In genomic region chr17:10614536-10615155, GRCh38 we compare ENCODE assay signal across 8 cellular contexts. TPM values are rescaled to one million over a fixed set of nuclear protein-coding genes. Genes with fewer than 3 reads are reported as not detected.
A peak's percentile ranks its signal among the peaks of the same experiment; 100 is the strongest.
DNase-seq lines count a peak whose midpoint lies in the region; ATAC-seq, FAIRE-seq and TF ChIP-seq lines count a peak whose summit lies in the region.

No MANE protein-coding gene starts in this region.

- ATAC-seq in left lobe of liver (peak; percentile 55), GM19035 (IDR thresholded peaks at IDR 0.05; ENCODE audit: unreplicated experiment) (no peak), T-helper 17 cell (no peak)

- H3K27ac Mint-ChIP-seq in type B pancreatic cell (no peak overlapping the region), T-helper 17 cell (no peak overlapping the region)

- no peaks in the 10 kb centered on the region for H3K36me3 Mint-ChIP-seq in type B pancreatic cell
- H3K36me3 Mint-ChIP-seq in T-helper 17 cell (ENCODE audit: low read depth): no peaks in the 10 kb centered on the region

- no peaks in the 10 kb centered on the region for H3K36me3 ChIP-seq in bronchial epithelial cell (ENCODE audit: control insufficient read depth, insufficient read depth, low read length)

- peaks cover 12% of the 10 kb centered on the region for H3K4me1 Mint-ChIP-seq in type B pancreatic cell (ENCODE audit: unreplicated experiment)
- no peaks in the 10 kb centered on the region for H3K4me1 Mint-ChIP-seq in T-helper 17 cell

- DNase-seq in COLO829 (ENCODE audit: low spot score): peak; percentile 68
- DNase-seq in GM19238 (ENCODE audit: insufficient read length, low spot score): peak; percentile 17
- peak; percentile 34 for DNase-seq in NCI-H82 treated with DMSO at 0.1 percent for 48 hours (lab: John Stamatoyannopoulos, UW; ENCODE audit: unreplicated experiment)
- DNase-seq in bronchial epithelial cell (ENCODE audit: low read depth): peak; percentile 34
- DNase-seq in left lobe of liver (ENCODE audit: low spot score): no peak
- no peak for DNase-seq in type B pancreatic cell (ENCODE audit: extremely low spot score, unreplicated experiment)
- no peak for DNase-seq in T-helper 17 cell

- H3K9me3 ChIP-seq in T-helper 17 cell (ENCODE audit: control insufficient read depth, low read length, poor library complexity, severe bottlenecking): no peaks in the 10 kb centered on the region

- peaks cover 4% of the 10 kb centered on the region for H3K9me3 Mint-ChIP-seq in type B pancreatic cell

- H3K27me3 ChIP-seq in bronchial epithelial cell (ENCODE audit: control insufficient read depth, insufficient read depth, low read length): no peaks in the 10 kb centered on the region

- TF ChIP-seq CTCF in bronchial epithelial cell (IDR thresholded peaks at IDR 0.05; ENCODE audit: insufficient read depth, low read length, severe bottlenecking): peak; percentile 80
- TF ChIP-seq CTCF in type B pancreatic cell (conservative IDR thresholded peaks at IDR 0.05): peak; percentile 88

- peaks cover 11% of the 10 kb centered on the region for H3K27me3 Mint-ChIP-seq in type B pancreatic cell
- peaks cover 26% of the 10 kb centered on the region for H3K27me3 Mint-ChIP-seq in T-helper 17 cell

- H3K4me3 Mint-ChIP-seq in type B pancreatic cell (no peak overlapping the region), T-helper 17 cell (no peak overlapping the region)

- FAIRE-seq in bronchial epithelial cell (lab: Jason Lieb, UNC): no peak

- no peak overlapping the region for H3K4me3 ChIP-seq in bronchial epithelial cell (ENCODE audit: low read depth, low read length)

RNA-seq across cellular contexts. Expression of gene MYH3, which starts 42.5 kb away (rescaled TPM):
- total RNA-seq in bronchial epithelial cell (1.1 and 1.4 TPM in 2 replicates), left lobe of liver (4.2 TPM), type B pancreatic cell (ENCODE audit: low replicate concordance) (2.4 and 11.2 TPM in 2 replicates), T-helper 17 cell (1 to 10 TPM; 2.8 to 3.2 TPM)

Comparison
In these comparisons a context has a peak if more than half of its experiments do, and no peak if none do; other contexts are left out.
1. DNase-seq: peak in COLO829 (single experiment), GM19238 (single experiment), NCI-H82 treated with DMSO at 0.1 percent for 48 hours (single experiment) and bronchial epithelial cell (single experiment); none in left lobe of liver (single experiment), type B pancreatic cell (single experiment) and T-helper 17 cell (0 of 3).